8 cellular contexts compared by ENCODE assay signal in the genomic region with DNA sequence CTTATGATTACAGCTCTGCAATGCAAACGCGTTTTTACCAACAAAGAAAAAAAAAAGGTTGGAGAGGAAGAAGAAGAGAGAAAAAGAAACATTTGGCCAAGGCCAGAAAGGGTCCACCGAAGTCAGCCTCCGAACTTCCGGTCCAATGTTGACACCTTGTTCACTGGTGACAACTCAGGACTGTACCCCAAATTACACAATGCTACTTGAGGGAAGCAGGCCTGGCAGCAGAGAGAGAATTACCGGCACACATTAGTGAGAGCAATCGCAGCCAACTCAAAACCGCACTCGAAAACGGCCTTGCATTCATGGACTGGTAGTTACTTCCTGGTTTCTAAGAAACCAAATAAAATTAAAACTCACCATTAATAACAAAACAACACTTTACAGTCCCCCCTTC.
A peak's percentile ranks its signal among the peaks of the same experiment; 100 is the strongest.
DNase-seq lines count a peak whose midpoint lies in the region; ATAC-seq and TF ChIP-seq lines count a peak whose summit lies in the region.

No MANE protein-coding gene starts in this region.

- no peaks in the 10 kb centered on the region for H3K27me3 Mint-ChIP-seq in activated CD4-positive, alpha-beta T cell treated with anti-CD3 and anti-CD28 coated beads, Interleukin-2, amount 10 ng/mL, durations not matched to agents 24 days and 14 days

- in situ Hi-C loops in ACHN (cut with HindIII; ENCODE audit: low pct_ligation_motif_present, low pct_unique_long_range_greater_than_20kb, low sequenced_read_pairs) = no loop called here

- intact Hi-C loops in activated CD4-positive, alpha-beta T cell treated with anti-CD3 and anti-CD28 coated beads, Interleukin-2, amount 10 ng/mL, durations not matched to agents 24 days and 14 days (cut with micrococcal nuclease) = no loop called here
- intact Hi-C loops in colonic mucosa (cut with DNase I) = no loop called here

- H3K9me3 ChIP-seq in colonic mucosa = no peaks in the 10 kb centered on the region

- H3K27ac ChIP-seq in colonic mucosa = no peak overlapping the region

- H3K9ac ChIP-seq in colonic mucosa (ENCODE audit: low read depth in 2 of 2, low read length in 2 of 2) = no peak overlapping the region

- no peaks in the 10 kb centered on the region for H3K27me3 ChIP-seq in colonic mucosa

- H3K36me3 ChIP-seq in colonic mucosa = no peaks in the 10 kb centered on the region

- H3K27ac Mint-ChIP-seq in activated CD4-positive, alpha-beta T cell treated with anti-CD3 and anti-CD28 coated beads, Interleukin-2, amount 10 ng/mL, durations not matched to agents 24 days and 14 days = no peak overlapping the region

- ATAC-seq in HG03520 (IDR thresholded peaks at IDR 0.05; ENCODE audit: unreplicated experiment) = peak; percentile 91

- H3K4me3 ChIP-seq in cardiac fibroblast (replicated peaks in 1 of 2; ENCODE audit: low read depth in 2 of 2, low read length in 2 of 2) (no peak overlapping the region), colonic mucosa (no peak overlapping the region)

- H3K4me1 ChIP-seq in colonic mucosa = no peaks in the 10 kb centered on the region

- TF ChIP-seq CTCF in GM20000 (IDR thresholded peaks at IDR 0.05; ENCODE audit: extremely low read depth, missing control alignments) = no peak
- no peak for TF ChIP-seq CTCF in cardiac fibroblast (IDR thresholded peaks at IDR 0.05; ENCODE audit: low read depth, low read length)
- no peak for TF ChIP-seq CTCF in colonic mucosa (IDR thresholded peaks at IDR 0.05)

- DNase-seq in DMS79 treated with DMSO at 0.1 percent for 48 hours (lab: John Stamatoyannopoulos, UW) (peak; percentile 89), GM20000 (ENCODE audit: low spot score) (peak; percentile 61), cardiac fibroblast (ENCODE audit: low read depth in 2 of 2) (peak; percentile 35 to 50), ACHN (no peak), NCI-H2081 (lab: John Stamatoyannopoulos, UW) (no peak), colonic mucosa (no peak)
- DNase-seq in activated CD4-positive, alpha-beta T cell treated with anti-CD3 and anti-CD28 coated beads, Interleukin-2, amount 10 ng/mL, durations not matched to agents 24 days and 14 days = no peak

- H3K4me1 Mint-ChIP-seq in activated CD4-positive, alpha-beta T cell treated with anti-CD3 and anti-CD28 coated beads, Interleukin-2, amount 10 ng/mL, durations not matched to agents 24 days and 14 days = peaks cover 3% of the 10 kb centered on the region

- no peaks in the 10 kb centered on the region for H3K36me3 Mint-ChIP-seq in activated CD4-positive, alpha-beta T cell treated with anti-CD3 and anti-CD28 coated beads, Interleukin-2, amount 10 ng/mL, durations not matched to agents 24 days and 14 days (ENCODE audit: low read depth)

- H3K4me3 Mint-ChIP-seq in activated CD4-positive, alpha-beta T cell treated with anti-CD3 and anti-CD28 coated beads, Interleukin-2, amount 10 ng/mL, durations not matched to agents 24 days and 14 days = no peak overlapping the region

- no peaks in the 10 kb centered on the region for H3K9me3 Mint-ChIP-seq in activated CD4-positive, alpha-beta T cell treated with anti-CD3 and anti-CD28 coated beads, Interleukin-2, amount 10 ng/mL, durations not matched to agents 24 days and 14 days

Comparison
In these comparisons a context has a peak if more than half of its experiments do, and no peak if none do; other contexts are left out.
1. DNase-seq: peak in DMS79 treated with DMSO at 0.1 percent for 48 hours (single experiment), GM20000 (single experiment) and cardiac fibroblast (2 of 2); none in activated CD4-positive, alpha-beta T cell treated with anti-CD3 and anti-CD28 coated beads, Interleukin-2, amount 10 ng/mL, durations not matched to agents 24 days and 14 days (single experiment), ACHN (single experiment), NCI-H2081 (0 of 2) and colonic mucosa (single experiment).